Comparison of ENCODE assay signal across 11 cellular contexts in the genomic region with DNA sequence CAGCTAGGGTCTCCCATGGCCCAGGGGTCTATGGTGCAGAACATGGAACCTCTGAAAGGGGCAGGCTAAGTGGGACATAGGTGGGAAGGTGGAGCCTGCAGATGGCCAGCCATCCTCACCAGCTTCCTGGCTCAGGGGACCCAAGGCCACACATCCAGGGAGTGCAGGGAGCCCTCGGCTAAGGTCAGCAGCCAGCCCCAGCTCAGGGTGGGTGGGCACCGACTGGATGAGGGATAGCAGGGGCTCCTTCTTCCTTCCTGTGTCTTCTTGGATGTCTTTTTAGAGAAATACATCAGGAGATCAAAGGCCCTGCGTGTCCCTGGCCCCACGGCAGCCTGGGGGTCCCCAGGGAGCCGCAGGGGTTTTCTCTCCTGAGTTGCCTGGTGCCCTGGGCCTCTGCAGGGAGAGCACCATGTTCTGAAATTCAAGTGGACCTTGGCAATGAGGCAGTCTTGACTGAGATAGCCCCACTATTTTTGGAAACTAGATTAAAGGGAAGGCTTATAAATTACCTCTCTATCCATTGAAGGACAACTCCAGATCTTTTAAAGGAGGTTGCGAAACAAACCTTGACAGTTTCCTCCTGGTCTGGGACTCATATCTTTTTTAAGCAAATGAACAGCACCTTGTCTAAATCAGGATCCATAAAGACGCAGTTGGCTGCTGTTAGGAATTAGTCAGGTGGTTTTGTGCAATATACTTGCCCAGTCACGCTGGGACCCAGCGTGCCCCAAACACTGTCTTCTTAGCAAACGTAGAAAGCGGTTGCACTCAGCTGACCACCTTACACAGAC.
DNase-seq lines count a peak whose midpoint lies in the region; ATAC-seq and TF ChIP-seq lines count a peak whose summit lies in the region.
"Had no signal": no experiment of that assay in that cellular context is flagged by ENCODE, and none has a peak within 500 bp of the region (broad histone marks: within the 10 kb centered on the region; RNA-seq: fewer than 3 reads in every experiment).

No MANE protein-coding gene starts in this region.

- in situ Hi-C loops in GM23248 (cut with MboI): no loop called here

- H3K9me2 ChIP-seq in GM23248 (ENCODE audit: insufficient read depth): no peaks in the 10 kb centered on the region

- intact Hi-C loops in ascending aorta (cut with DNase I): loop anchor here (2.0 kb wide), 1 partner anchor 19 kb away; no protein-coding TSS in a partner anchor
- intact Hi-C loops in left ventricle myocardium superior (cut with micrococcal nuclease): no loop called here

- WGBS in GM23248 (ENCODE audit: low coverage in 1 of 2, low lambda C conversion rate in 2 of 2, missing lambda C conversion rate in 2 of 2), 2 experiments: 71 to 73% methylated on average over 11 of the region's 11 CpGs

- peaks cover 10% of the 10 kb centered on the region for H3K4me1 ChIP-seq in GM23248 (ENCODE audit: insufficient read depth)
- H3K4me1 ChIP-seq in ascending aorta: peaks cover 4 to 18% of the 10 kb centered on the region in 2 donors
- peaks cover 9% of the 10 kb centered on the region for H3K4me1 ChIP-seq in skeletal muscle satellite cell (ENCODE audit: control insufficient read depth, insufficient read depth, low read length)

- H3K9me3 ChIP-seq in GM23248 (ENCODE audit: low read depth) (no peaks in the 10 kb centered on the region), ascending aorta (no peaks in the 10 kb centered on the region), skeletal muscle satellite cell (replicated peaks; ENCODE audit: low read length) (no peaks in the 10 kb centered on the region)

- H3K4me2 ChIP-seq in GM23248 (ENCODE audit: unreplicated experiment) (peak overlapping the region; percentile 80), skeletal muscle satellite cell (ENCODE audit: low read length) (peak overlapping the region; percentile 27)

- H3K4me3 ChIP-seq in GM23248 (0 out of 2 replicates have a peak overlapping the region, but pooled peaks have one; percentile 12), ascending aorta (no peak overlapping the region), skeletal muscle satellite cell (ENCODE audit: low read length) (no peak overlapping the region)

- H3F3A ChIP-seq in GM23248 (ENCODE audit: insufficient read depth): no peaks in the 10 kb centered on the region

- H3K27ac ChIP-seq in GM23248: peak overlapping the region; percentile 58
- H3K27ac ChIP-seq in ascending aorta: peak overlapping the region; percentile 69 to 75

- H3K27me3 ChIP-seq in GM23248 (replicated peaks; ENCODE audit: insufficient read depth): no peaks in the 10 kb centered on the region
- no peaks in the 10 kb centered on the region for H3K27me3 ChIP-seq in ascending aorta
- H3K27me3 ChIP-seq in skeletal muscle satellite cell (ENCODE audit: control insufficient read depth, insufficient read depth, low read length): no peaks in the 10 kb centered on the region

- no peaks in the 10 kb centered on the region for H3K79me2 ChIP-seq in GM23248 (ENCODE audit: insufficient read depth)

- peak overlapping the region; percentile 55 for H3K9ac ChIP-seq in GM23248
- H3K9ac ChIP-seq in skeletal muscle satellite cell (ENCODE audit: low read depth, low read length): no peak overlapping the region

- peak; percentile 82 for ATAC-seq in left ventricle myocardium superior
- ATAC-seq in GM21528 (IDR thresholded peaks at IDR 0.05; ENCODE audit: low FRiP score, unreplicated experiment): no peak
- ATAC-seq: CD8-positive, alpha-beta T cell had no signal

- H3K36me3 ChIP-seq in GM23248 (ENCODE audit: low read depth) (no peaks in the 10 kb centered on the region), ascending aorta (no peaks in the 10 kb centered on the region), skeletal muscle satellite cell (ENCODE audit: insufficient read depth, low read length) (no peaks in the 10 kb centered on the region)

- peak overlapping the region; percentile 28; the same call in 1 of the 2 replicates for H2AFZ ChIP-seq in GM23248

- no peak for TF ChIP-seq CTCF in ascending aorta (IDR thresholded peaks at IDR 0.05)

- no peaks in the 10 kb centered on the region for H4K20me1 ChIP-seq in GM23248 (ENCODE audit: insufficient read depth)

- peak; percentile 65 for DNase-seq in GM23248
- DNase-seq in ascending aorta (ENCODE audit: low spot score in 2 of 2): no peak
- peak; percentile 58 for DNase-seq in left ventricle myocardium superior
- no peak for DNase-seq in AG20443 (ENCODE audit: low spot score)
- DNase-seq in NCI-H226: no peak
- no peak for DNase-seq in kidney glomerular epithelial cell (lab: John Stamatoyannopoulos, UW)
- DNase-seq: CD8-positive, alpha-beta T cell; NCI-H1048; NCI-H774 had no signal

Comparison
In these comparisons a context has a peak if more than half of its experiments do, and no peak if none do; other contexts are left out.
1. DNase-seq: peak in GM23248 (single experiment) and left ventricle myocardium superior (single experiment); none in ascending aorta (0 of 2), AG20443 (single experiment), NCI-H226 (single experiment) and kidney glomerular epithelial cell (single experiment).